ENCODE assay signal across 8 cellular contexts in genomic region chr22:41301085-41302015, GRCh38. TPM values are rescaled to one million over a fixed set of nuclear protein-coding genes. Genes with fewer than 3 reads are reported as not detected.
DNase-seq lines count a peak whose midpoint lies in the region; ATAC-seq lines count a peak whose summit lies in the region.

TSS of gene ZC3H7B (plus strand) at chr22:41301525. CDS start at chr22:41320661, 19,136 bp downstream.

- H3K9me3 ChIP-seq in HUES64 (ENCODE audit: insufficient read depth, low read depth, low read length) (no peaks in the 10 kb centered on the region), esophagus (ENCODE audit: control insufficient read depth in 2 of 2, insufficient read depth in 1 of 2, low read depth in 1 of 2, low read length in 1 of 2) (no peaks in the 10 kb centered on the region), muscle layer of colon (ENCODE audit: low read length) (no peaks in the 10 kb centered on the region)

- DNase-seq in DMS 273 (lab: John Stamatoyannopoulos, UW; ENCODE audit: unreplicated experiment), result peak; percentile 88
- peak; percentile 89 for DNase-seq in OCI-M1 (lab: John Stamatoyannopoulos, UW)
- peak; percentile 84 for DNase-seq in activated T-cell treated with anti-CD3 and anti-CD28 coated beads, Interleukin-2, amount 50 U/mL, for 1 hour
- peak; percentile 58 for DNase-seq in stimulated activated CD8-positive, alpha-beta memory T cell treated with anti-CD3 and anti-CD28 coated beads, Interleukin-7, amount 100 ng/mL, for 24 hours (ENCODE audit: low read depth)

- WGBS in HUES64, result under 1% methylated on average over 67 of the region's 74 CpGs
- WGBS in esophagus, 2 donors, result 0% methylated on average over 74 of the region's 74 CpGs

- H3K27me3 ChIP-seq in HUES64 (ENCODE audit: insufficient read depth, low read length) (no peaks in the 10 kb centered on the region), esophagus (ENCODE audit: control insufficient read depth in 1 of 2, insufficient read depth in 2 of 2, low read length in 2 of 2) (no peaks in the 10 kb centered on the region), muscle layer of colon (ENCODE audit: control insufficient read depth in 1 of 2, insufficient read depth in 2 of 2, low read length in 2 of 2) (no peaks in the 10 kb centered on the region)

- H3K27ac ChIP-seq in HUES64 (ENCODE audit: low read depth, low read length) (peak within 1 kb of the TSS; percentile 67; the same call in 1 of the 2 replicates), esophagus (ENCODE audit: low read depth in 2 of 2, low read length in 1 of 2) (peak within 1 kb of the TSS; percentile 66 to 77), muscle layer of colon (ENCODE audit: low read depth, low read length) (peak within 1 kb of the TSS; percentile 90)

- H3K9ac ChIP-seq in HUES64 (ENCODE audit: low read depth, low read length) (peak within 1 kb of the TSS; percentile 94), muscle layer of colon (ENCODE audit: low read length) (peak within 1 kb of the TSS; percentile 82)

- H3K4me1 ChIP-seq in HUES64 (ENCODE audit: insufficient read depth, low read length) (peaks cover 14% of the 10 kb centered on the region), esophagus (ENCODE audit: control insufficient read depth in 2 of 2, insufficient read depth in 2 of 2, low read length in 1 of 2) (peaks cover 0 to 2% of the 10 kb centered on the region in 2 donors), muscle layer of colon (ENCODE audit: insufficient read depth, low read length) (peaks cover 16% of the 10 kb centered on the region)

- H3K36me3 ChIP-seq in HUES64 (ENCODE audit: insufficient read depth, low read length) (no peaks in the 10 kb centered on the region), esophagus (ENCODE audit: control insufficient read depth in 2 of 2, insufficient read depth in 2 of 2, low read length in 1 of 2) (no peaks in the 10 kb centered on the region), muscle layer of colon (ENCODE audit: insufficient read depth, low read length) (no peaks in the 10 kb centered on the region)

- H3K4me3 ChIP-seq in HUES64 (ENCODE audit: low read length), result peak within 1 kb of the TSS; percentile 97
- peak within 1 kb of the TSS; percentile 66 to 85 for H3K4me3 ChIP-seq in esophagus (ENCODE audit: low read depth in 1 of 2, low read length in 2 of 2)
- H3K4me3 ChIP-seq in muscle layer of colon (ENCODE audit: low read depth in 1 of 2, low read length in 2 of 2), result peak within 1 kb of the TSS; percentile 68 to 96

- peak; percentile 86 for ATAC-seq in GM21423 (IDR thresholded peaks at IDR 0.05; ENCODE audit: unreplicated experiment)

RNA-seq across cellular contexts. Expression of gene ZC3H7B, which starts in this region (rescaled TPM):
- polyA plus RNA-seq in HUES64 (2013, experiment 1 of 2), result 30.8 TPM
- polyA plus RNA-seq in HUES64 (2013, experiment 2 of 2), result 32.1 TPM
- polyA plus RNA-seq in esophagus, result 10 to 100 TPM; 13.9 to 23.1 TPM

Comparison
In these comparisons a context has a peak if more than half of its experiments do, and no peak if none do; other contexts are left out.
1. Peak in every context shown above with its lines: DNase-seq, ATAC-seq, H3K4me3 ChIP-seq and H3K27ac ChIP-seq.